16 cellular contexts compared by ENCODE assay signal in genomic region chr11:43787823-43788222, GRCh38.
"Had no signal": no experiment of that assay in that cellular context is flagged by ENCODE, and none has a peak within 500 bp of the region (broad histone marks: within the 10 kb centered on the region; RNA-seq: fewer than 3 reads in every experiment).

No MANE protein-coding gene starts in this region.

- H3K4me1 Mint-ChIP-seq: WTC11 had no signal

- H3K4me1 ChIP-seq: gastroesophageal sphincter had no signal

- H3K27ac ChIP-seq: gastroesophageal sphincter had no signal

- H3K27ac Mint-ChIP-seq: activated naive CD4-positive, alpha-beta T cell treated with anti-CD3 and anti-CD28 coated beads for 36 hours; WTC11 had no signal

- H3K27me3 Mint-ChIP-seq: naive thymus-derived CD4-positive, alpha-beta T cell; progenitor cell of endocrine pancreas had no signal

- ATAC-seq: gastroesophageal sphincter, right cardiac atrium, WTC11 had no signal

- H3K4me3 ChIP-seq: gastroesophageal sphincter had no signal

- DNase-seq: activated CD4-positive, alpha-beta T cell treated with anti-CD3 and anti-CD28 coated beads for 48 hours; activated naive CD4-positive, alpha-beta T cell treated with anti-CD3 and anti-CD28 coated beads for 36 hours; cortex of kidney; effector memory CD4-positive, alpha-beta T cell; kidney glomerular epithelial cell; midbrain; occipital lobe; right cardiac atrium; stimulated activated CD4-positive, alpha-beta T cell treated with anti-CD3 and anti-CD28 coated beads, Interleukin-2, amount 100 ng/mL, for 24 hours; stimulated activated naive CD4-positive, alpha-beta T cell treated with Interleukin-2 at 50 U/mL for 16 hours; T1000; trophoblast cell had no signal

- H3K27me3 ChIP-seq: gastroesophageal sphincter had no signal

- H3K36me3 ChIP-seq: gastroesophageal sphincter had no signal

- H3K4me3 Mint-ChIP-seq: activated naive CD4-positive, alpha-beta T cell treated with anti-CD3 and anti-CD28 coated beads for 36 hours; WTC11 had no signal
